ENCODE assay signal across 8 cellular contexts in the genomic region with DNA sequence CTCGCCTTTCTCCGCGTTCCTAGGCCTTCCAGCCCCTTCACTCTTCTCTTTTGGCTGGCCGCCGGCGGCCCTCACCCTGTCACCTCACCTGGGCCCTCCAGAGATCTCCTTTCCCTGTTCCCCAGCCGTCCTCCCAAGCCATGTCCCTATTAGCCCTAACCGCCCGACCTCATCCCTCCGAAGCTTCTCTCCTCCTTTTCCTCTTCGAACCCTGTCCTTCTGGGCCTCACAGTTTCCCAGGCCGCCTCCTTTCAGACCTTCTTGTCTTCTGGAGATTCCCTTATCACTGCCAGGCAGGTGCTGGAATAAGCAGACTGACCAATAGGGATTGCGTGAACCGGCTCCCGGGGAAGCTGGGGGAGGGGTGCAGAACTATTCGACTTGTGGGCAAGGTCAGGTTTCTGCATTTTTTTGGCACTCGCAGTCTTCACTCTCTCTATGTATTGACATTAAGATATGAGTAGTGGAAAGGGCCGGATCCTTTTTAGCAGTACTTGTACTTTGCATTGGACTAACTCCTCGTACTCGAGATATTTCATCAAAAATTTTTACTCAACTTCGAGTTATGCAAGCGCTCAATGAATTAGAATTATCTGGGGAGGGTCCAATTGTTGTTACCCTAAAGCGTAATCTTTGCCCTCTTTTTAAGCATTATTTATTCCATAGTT. TPM values are rescaled to one million over a fixed set of nuclear protein-coding genes. Genes with fewer than 3 reads are reported as not detected.
DNase-seq lines count a peak whose midpoint lies in the region; ATAC-seq and TF ChIP-seq lines count a peak whose summit lies in the region.

No MANE protein-coding gene starts in this region.

- intact Hi-C loops in MCF 10A (cut with micrococcal nuclease), result no loop called here

- H3K36me3 Mint-ChIP-seq in MCF 10A (ENCODE audit: insufficient read depth, unreplicated experiment), result peaks cover 4% of the 10 kb centered on the region

- DNase-seq in EH (ENCODE audit: low read depth) (peak; percentile 76), HPDE6-E6E7 (ENCODE audit: extremely low spot score) (peak; percentile 63), RWPE2 (ENCODE audit: low spot score) (peak; percentile 72), MCF 10A (ENCODE audit: unreplicated experiment) (peak; percentile 75), iPS-NIHi11 (ENCODE audit: low spot score) (peak; percentile 79)

- H3K27ac ChIP-seq in RWPE2 (ENCODE audit: poor library complexity, severe bottlenecking), result peak overlapping the region; percentile 78

- POLR2A ChIA-PET in MCF 10A (lab: Yijun Ruan, JAX), result interaction anchor here (0.6 to 3.9 kb wide), 13 partner anchors 8 to 242 kb away, joined by 3 to 40 read pairs (median 5); a partner anchor contains a TSS

- H3K4me2 ChIP-seq in skeletal muscle satellite cell (ENCODE audit: low read length), result peak overlapping the region; percentile 90

- CTCF ChIA-PET in MCF 10A (lab: Yijun Ruan, JAX), result interaction anchor here (0.6 to 1.1 kb wide), 4 partner anchors 24 to 330 kb away, joined by 3 to 4 read pairs (median 3); no protein-coding TSS in a partner anchor

- ATAC-seq in RWPE2 (ENCODE audit: low read depth) (peak; percentile 52), HG02852 (IDR thresholded peaks at IDR 0.05; ENCODE audit: unreplicated experiment) (no peak), GM21619 (IDR thresholded peaks at IDR 0.05; ENCODE audit: unreplicated experiment) (no peak)

- peak overlapping the region; percentile 79 for H3K9ac ChIP-seq in skeletal muscle satellite cell (ENCODE audit: low read depth, low read length)

- H3K27me3 Mint-ChIP-seq in MCF 10A (ENCODE audit: insufficient read depth, unreplicated experiment), result no peaks in the 10 kb centered on the region

- peak overlapping the region; percentile 87 for H3K27ac Mint-ChIP-seq in MCF 10A (ENCODE audit: low read depth, unreplicated experiment)

- H3K4me3 ChIP-seq in RWPE2 (ENCODE audit: severe bottlenecking), result peak overlapping the region; percentile 79
- peak overlapping the region; percentile 87 for H3K4me3 ChIP-seq in skeletal muscle satellite cell (ENCODE audit: low read length)

- TF ChIP-seq CTCF in RWPE2 (IDR thresholded peaks at IDR 0.05; ENCODE audit: poor library complexity, severe bottlenecking), result no peak
- TF ChIP-seq CTCF in MCF 10A (IDR thresholded peaks at IDR 0.05; ENCODE audit: unreplicated experiment), result no peak

- no TSS peak for BruUV-seq in MCF 10A (replicated peaks; lab: Mats Ljungman, UMichigan)

- no peaks in the 10 kb centered on the region for H3K9me3 Mint-ChIP-seq in MCF 10A (ENCODE audit: unreplicated experiment)

- H3K36me3 ChIP-seq in RWPE2 (ENCODE audit: low read depth) (peaks cover 5% of the 10 kb centered on the region; the same call in 1 of the 2 replicates), skeletal muscle satellite cell (ENCODE audit: insufficient read depth, low read length) (no peaks in the 10 kb centered on the region)

- H3K27me3 ChIP-seq in RWPE2 (ENCODE audit: insufficient read depth, poor library complexity, severe bottlenecking) (no peaks in the 10 kb centered on the region), skeletal muscle satellite cell (ENCODE audit: control insufficient read depth, insufficient read depth, low read length) (no peaks in the 10 kb centered on the region)

- H3K9me3 ChIP-seq in RWPE2 (ENCODE audit: severe bottlenecking) (no peaks in the 10 kb centered on the region), skeletal muscle satellite cell (replicated peaks; ENCODE audit: low read length) (no peaks in the 10 kb centered on the region)

- H3K4me3 Mint-ChIP-seq in MCF 10A (ENCODE audit: unreplicated experiment), result peak overlapping the region; percentile 96

- H3K4me1 ChIP-seq in RWPE2 (ENCODE audit: insufficient read depth, poor library complexity, severe bottlenecking), result peaks cover 9% of the 10 kb centered on the region
- H3K4me1 ChIP-seq in skeletal muscle satellite cell (ENCODE audit: control insufficient read depth, insufficient read depth, low read length), result peaks cover 9% of the 10 kb centered on the region

- peaks cover 13% of the 10 kb centered on the region for H3K4me1 Mint-ChIP-seq in MCF 10A (ENCODE audit: insufficient read depth, unreplicated experiment)

RNA-seq across cellular contexts. Expression of a gene that starts 0.7 kb away (rescaled TPM):
- total RNA-seq in MCF 10A (2022), result 19.8 and 21.9 TPM in 2 replicates
- total RNA-seq in skeletal muscle satellite cell (2012; rRNA removed), result 23.8 and 32.3 TPM in 2 replicates
